ENCODE assay signal across 28 cellular contexts in the genomic region with DNA sequence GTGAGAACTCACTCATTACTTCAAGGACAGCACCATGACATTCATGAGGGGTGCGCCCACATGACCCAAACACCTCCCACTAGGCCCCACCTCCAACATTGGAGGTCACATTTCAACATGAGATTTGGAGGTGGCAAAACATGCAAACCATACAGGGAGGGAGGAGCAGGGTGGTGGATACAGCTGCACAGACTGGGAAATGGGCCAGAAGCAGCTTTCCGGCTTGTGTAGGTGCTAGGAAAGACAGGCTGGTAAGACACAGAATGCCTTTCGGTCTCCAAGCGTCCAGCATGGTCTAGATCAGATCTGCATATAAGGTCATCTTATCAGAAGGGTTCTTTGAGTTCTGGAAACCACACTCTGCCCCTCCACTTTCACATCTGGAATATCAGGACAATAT.
"Had no signal": no experiment of that assay in that cellular context is flagged by ENCODE, and none has a peak within 500 bp of the region (broad histone marks: within the 10 kb centered on the region; RNA-seq: fewer than 3 reads in every experiment).

No MANE protein-coding gene starts in this region.

- DNase-seq: Karpas-422, KBM-7, MM.1S, MV-4-11, NCI-H1092, NCI-H1105, NCI-H1417 treated with DMSO at 0.1 percent for 48 hours, NCI-H1436 treated with DMSO at 0.1 percent for 48 hours, NCI-H1694 treated with DMSO at 0.1 percent for 48 hours, NCI-H187 treated with DMSO at 0.1 percent for 48 hours, NCI-H2029 treated with DMSO at 0.1 percent for 48 hours, NCI-H2081 treated with DMSO at 0.1 percent for 48 hours, NCI-H2107, NCI-H2171 treated with DMSO at 0.1 percent for 48 hours, NCI-H2227 treated with DMSO at 0.1 percent for 48 hours, NCI-H345, NCI-H446, NCI-H510A treated with DMSO at 0.1 percent for 48 hours, NCI-H524 treated with DMSO at 0.1 percent for 48 hours, NCI-H526 treated with DMSO at 0.1 percent for 48 hours, NCI-H774, OCI-M1, PC-3, Peyer's patch, Right ventricle myocardium superior, SK-N-SH, SW 1271, T-helper 1 cell had no signal
